Comparison of ENCODE assay signal across 12 cellular contexts in genomic region chr2:136058951-136059530, GRCh38. TPM values are rescaled to one million over a fixed set of nuclear protein-coding genes. Genes with fewer than 3 reads are reported as not detected.
DNase-seq lines count a peak whose midpoint lies in the region; ATAC-seq, FAIRE-seq and TF ChIP-seq lines count a peak whose summit lies in the region.
"Had no signal": no experiment of that assay in that cellular context is flagged by ENCODE, and none has a peak within 500 bp of the region (broad histone marks: within the 10 kb centered on the region; RNA-seq: fewer than 3 reads in every experiment).

No MANE protein-coding gene starts in this region.

- no peak for TF ChIP-seq CTCF in activated B cell treated with CpG ODN at 0.5 μM for 24 hours (IDR thresholded peaks at IDR 0.05)
- no peak for TF ChIP-seq CTCF in stomach (IDR thresholded peaks at IDR 0.05)

- no peaks in the 10 kb centered on the region for H3K36me3 ChIP-seq in stomach

- no peaks in the 10 kb centered on the region for H3K9me3 Mint-ChIP-seq in activated B cell treated with CpG ODN at 0.5 μM for 24 hours

- H3K27ac Mint-ChIP-seq in activated B cell treated with CpG ODN at 0.5 μM for 24 hours, result peak overlapping the region; percentile 77

- peaks cover 76% of the 10 kb centered on the region for H3K4me1 Mint-ChIP-seq in activated B cell treated with CpG ODN at 0.5 μM for 24 hours

- no peaks in the 10 kb centered on the region for H3K36me3 Mint-ChIP-seq in activated B cell treated with CpG ODN at 0.5 μM for 24 hours (ENCODE audit: low read depth)

- POLR2A ChIA-PET in activated B cell treated with CpG ODN at 0.5 μM for 24 hours (lab: Charles Lee), result interaction anchor here (0.7 to 1.9 kb wide), 16 partner anchors 9 to 323 kb away, joined by 3 to 8 read pairs (median 4); no protein-coding TSS in a partner anchor

- FAIRE-seq in GM18507 (lab: Jason Lieb, UNC), result peak; percentile 90
- FAIRE-seq: HepG2 had no signal

- H3K4me3 ChIP-seq in stomach, result no peak overlapping the region

- H3K4me3 Mint-ChIP-seq in activated B cell treated with CpG ODN at 0.5 μM for 24 hours, result peak overlapping the region; percentile 62

- intact Hi-C loops in activated B cell treated with CpG ODN at 0.5 μM for 24 hours (cut with micrococcal nuclease), result loop anchor here (5.0 kb wide), 1 partner anchor 148 kb away; no protein-coding TSS in a partner anchor
- intact Hi-C loops in stomach (cut with DNase I; ENCODE audit: low total_unique reads), result no loop called here

- 83 to 97% (median 87%) methylated on average over 1 of the region's 1 CpG for WGBS in stomach, 5 donors

- TF ChIP-seq POLR2A in stomach (IDR thresholded peaks at IDR 0.05), result no peak

- no peak for DNase-seq in GM18507 (ENCODE audit: extremely low spot score, insufficient read length, low read depth)
- DNase-seq in activated B cell treated with CpG ODN at 0.5 μM for 24 hours, result no peak
- DNase-seq in stomach, result no peak
- no peak for DNase-seq in NCI-H187 treated with DMSO at 0.1 percent for 48 hours (lab: John Stamatoyannopoulos, UW)
- DNase-seq in amniotic stem cell (lab: John Stamatoyannopoulos, UW), result no peak
- DNase-seq in COLO668 (lab: John Stamatoyannopoulos, UW; ENCODE audit: unreplicated experiment), result no peak
- DNase-seq: activated CD4-positive, alpha-beta T cell treated with anti-CD3 and anti-CD28 coated beads, Interleukin-2, amount 50 U/mL, for 48 hours; retina had no signal

- H3K4me1 ChIP-seq in stomach, result no peaks in the 10 kb centered on the region

- peak; percentile 45 for ATAC-seq in GM19467 (IDR thresholded peaks at IDR 0.05; ENCODE audit: unreplicated experiment)
- peak; percentile 51 for ATAC-seq in HG03066 (IDR thresholded peaks at IDR 0.05; ENCODE audit: low read depth, unreplicated experiment)
- ATAC-seq in activated B cell treated with CpG ODN at 0.5 μM for 24 hours (ENCODE audit: low read depth), result peak; percentile 63
- ATAC-seq: HepG2, Panc1 had no signal

- CTCF ChIA-PET in activated B cell treated with CpG ODN at 0.5 μM for 24 hours (lab: Charles Lee), result interaction anchor here (0.6 to 1.2 kb wide), 3 partner anchors 56 to 319 kb away, joined by 3 to 4 read pairs (median 3); no protein-coding TSS in a partner anchor

- H3K27ac ChIP-seq in stomach, result no peak overlapping the region

- H3K9me3 ChIP-seq in stomach, result no peaks in the 10 kb centered on the region

- no peak for TF ChIP-seq EP300 in stomach (IDR thresholded peaks at IDR 0.05)

- no peaks in the 10 kb centered on the region for H3K27me3 ChIP-seq in stomach

- no peaks in the 10 kb centered on the region for H3K27me3 Mint-ChIP-seq in activated B cell treated with CpG ODN at 0.5 μM for 24 hours

RNA-seq across cellular contexts. Expression of gene CXCR4, which starts 58.9 kb away (rescaled TPM):
- total RNA-seq in activated B cell treated with CpG ODN at 0.5 μM for 24 hours (200 and 213 TPM in 2 replicates), stomach (10 to 100 TPM in 2 of 5 donors, 1 to 10 TPM in 2, not detected in 1; 1.2 to 42.6 (median 12.5) TPM)
- 10 to 100 TPM in 2 of 3 donors, 1 to 10 TPM in 1; 9.3 to 20.6 (median 15.9) TPM for polyA plus RNA-seq in stomach
